20 cellular contexts compared by ENCODE assay signal in the genomic region with DNA sequence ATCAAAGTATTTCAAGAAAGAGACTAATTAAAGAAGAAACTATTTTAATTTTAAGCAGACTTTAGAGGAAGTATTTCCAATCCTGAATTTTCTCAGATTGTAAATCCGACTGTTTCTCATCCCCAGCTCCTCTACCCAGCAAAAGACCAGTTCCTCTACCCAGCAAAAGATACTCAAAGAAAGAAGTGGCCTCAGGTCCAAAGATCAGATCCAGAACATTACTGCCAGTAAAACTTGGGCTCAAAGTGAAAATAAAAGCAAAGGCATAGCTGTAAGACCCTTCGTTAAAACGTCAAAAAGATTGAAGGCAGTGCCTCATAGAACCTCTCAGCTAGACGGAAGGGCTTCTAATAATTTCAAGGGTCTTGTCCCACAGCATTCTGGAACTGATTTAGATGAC. TPM values are rescaled to one million over a fixed set of nuclear protein-coding genes. Genes with fewer than 3 reads are reported as not detected.
DNase-seq lines count a peak whose midpoint lies in the region; ATAC-seq, FAIRE-seq and TF ChIP-seq lines count a peak whose summit lies in the region.
"Had no signal": no experiment of that assay in that cellular context is flagged by ENCODE, and none has a peak within 500 bp of the region (broad histone marks: within the 10 kb centered on the region; RNA-seq: fewer than 3 reads in every experiment).

No MANE protein-coding gene starts in this region.

- H3K36me3 Mint-ChIP-seq in activated T-cell treated with anti-CD3 and anti-CD28 coated beads, Interleukin-2, amount 50 U/mL, for 72 hours (ENCODE audit: insufficient read depth in 2 of 2), result peaks cover 19 to 50% of the 10 kb centered on the region in 2 donors
- H3K36me3 Mint-ChIP-seq in activated T-helper 17 cell treated with anti-CD3 and anti-CD28 coated beads, Interleukin-2, amount 50 U/mL, for 72 hours (ENCODE audit: low read depth), result peaks cover 88% of the 10 kb centered on the region

- no peak overlapping the region for H4K8ac ChIP-seq in neuronal stem cell (ENCODE audit: low read depth, low read length)

- no peak overlapping the region for H2BK120ac ChIP-seq in neuronal stem cell (ENCODE audit: low read depth, low read length)

- no peak overlapping the region for H3K4me3 Mint-ChIP-seq in activated T-cell treated with anti-CD3 and anti-CD28 coated beads, Interleukin-2, amount 50 U/mL, for 72 hours
- no peak overlapping the region for H3K4me3 Mint-ChIP-seq in activated T-helper 17 cell treated with anti-CD3 and anti-CD28 coated beads, Interleukin-2, amount 50 U/mL, for 72 hours

- H2AK5ac ChIP-seq in neuronal stem cell (ENCODE audit: low read depth, low read length), result no peak overlapping the region

- no peak overlapping the region for H3K27ac ChIP-seq in kidney (ENCODE audit: low read depth in 2 of 2, low read length in 2 of 2)
- H3K27ac ChIP-seq in neuronal stem cell (replicated peaks; ENCODE audit: low read length), result peak overlapping the region; percentile 70
- H3K27ac ChIP-seq: C4-2B had no signal

- H3K23ac ChIP-seq in neuronal stem cell (ENCODE audit: low read depth, low read length, poor library complexity), result no peak overlapping the region

- peak overlapping the region; percentile 26 to 40 for H3K4me3 ChIP-seq in kidney (ENCODE audit: low read length in 2 of 2)
- no peak overlapping the region for H3K4me3 ChIP-seq in neuronal stem cell (ENCODE audit: low read length in 2 of 2)

- H3K27ac Mint-ChIP-seq in activated T-cell treated with anti-CD3 and anti-CD28 coated beads, Interleukin-2, amount 50 U/mL, for 72 hours, result peak overlapping the region; percentile 70
- H3K27ac Mint-ChIP-seq in activated T-helper 17 cell treated with anti-CD3 and anti-CD28 coated beads, Interleukin-2, amount 50 U/mL, for 72 hours, result peak overlapping the region; percentile 11

- H2BK12ac ChIP-seq in neuronal stem cell (ENCODE audit: low read length), result no peak overlapping the region

- H3K4me1 Mint-ChIP-seq in activated T-cell treated with anti-CD3 and anti-CD28 coated beads, Interleukin-2, amount 50 U/mL, for 72 hours (ENCODE audit: low read depth), result peaks cover 22% of the 10 kb centered on the region
- peaks cover 28% of the 10 kb centered on the region for H3K4me1 Mint-ChIP-seq in activated T-helper 17 cell treated with anti-CD3 and anti-CD28 coated beads, Interleukin-2, amount 50 U/mL, for 72 hours

- H3K9me3 ChIP-seq in kidney (ENCODE audit: control insufficient read depth in 1 of 2, low read length in 2 of 2), result no peaks in the 10 kb centered on the region
- peaks cover 1 to 7% of the 10 kb centered on the region in 2 donors for H3K9me3 ChIP-seq in neuronal stem cell (replicated peaks in 1 of 2; ENCODE audit: control insufficient read depth in 2 of 2, insufficient read depth in 1 of 2, low read depth in 1 of 2, low read length in 2 of 2)

- H3K18ac ChIP-seq in neuronal stem cell (ENCODE audit: low read length), result no peak overlapping the region

- H3K36me3 ChIP-seq in kidney (ENCODE audit: control insufficient read depth in 1 of 2, insufficient read depth in 2 of 2, low read length in 2 of 2) (no peaks in the 10 kb centered on the region), neuronal stem cell (replicated peaks in 1 of 2; ENCODE audit: control insufficient read depth in 2 of 2, insufficient read depth in 2 of 2, low read length in 2 of 2) (peaks cover 0 to 3% of the 10 kb centered on the region in 2 donors)

- FAIRE-seq in kidney (lab: Jason Lieb, UNC), result no peak
- FAIRE-seq: A204.1, H1, RCC 7860 had no signal

- H2BK15ac ChIP-seq in neuronal stem cell (ENCODE audit: low read length), result no peak overlapping the region

- no peak overlapping the region for H2BK5ac ChIP-seq in neuronal stem cell (ENCODE audit: low read length)

- H3K14ac ChIP-seq in neuronal stem cell (ENCODE audit: low read length), result no peak overlapping the region

- no peaks in the 10 kb centered on the region for H3K27me3 Mint-ChIP-seq in activated T-cell treated with anti-CD3 and anti-CD28 coated beads, Interleukin-2, amount 50 U/mL, for 72 hours (ENCODE audit: low read depth)
- H3K27me3 Mint-ChIP-seq in activated T-helper 17 cell treated with anti-CD3 and anti-CD28 coated beads, Interleukin-2, amount 50 U/mL, for 72 hours, result no peaks in the 10 kb centered on the region

- H3K4ac ChIP-seq in neuronal stem cell (ENCODE audit: low read length), result no peak overlapping the region

- H3K4me2 ChIP-seq in neuronal stem cell (ENCODE audit: insufficient read depth, low read length, poor library complexity, severe bottlenecking), result no peak overlapping the region

- H2AFZ ChIP-seq in neuronal stem cell (ENCODE audit: low read length), result no peak overlapping the region

- H4K91ac ChIP-seq in neuronal stem cell (ENCODE audit: low read depth, low read length, poor library complexity), result no peak overlapping the region

- ATAC-seq in activated T-cell treated with anti-CD3 and anti-CD28 coated beads, Interleukin-2, amount 50 U/mL, for 72 hours (replicated peaks in 1 of 2), result no peak
- ATAC-seq in activated T-helper 17 cell treated with anti-CD3 and anti-CD28 coated beads, Interleukin-2, amount 50 U/mL, for 72 hours (replicated peaks), result no peak
- ATAC-seq in HG02981 (IDR thresholded peaks at IDR 0.05; ENCODE audit: unreplicated experiment), result no peak
- ATAC-seq: HCT116 had no signal

- peaks cover 0 to 3% of the 10 kb centered on the region in 2 donors for H3K9me3 Mint-ChIP-seq in activated T-cell treated with anti-CD3 and anti-CD28 coated beads, Interleukin-2, amount 50 U/mL, for 72 hours
- no peaks in the 10 kb centered on the region for H3K9me3 Mint-ChIP-seq in activated T-helper 17 cell treated with anti-CD3 and anti-CD28 coated beads, Interleukin-2, amount 50 U/mL, for 72 hours

- no CpG with 5 or more reads among the region's 4 CpGs for WGBS in neuronal stem cell (ENCODE audit: extremely low coverage in 2 of 2, insufficient read length in 2 of 2, insufficient replicate concordance in 1 of 2), 2 donors

- H3K27me3 ChIP-seq in neuronal stem cell (ENCODE audit: control insufficient read depth in 3 of 3, insufficient read depth in 3 of 3, low read depth in 1 of 3, low read length in 3 of 3), result no peaks in the 10 kb centered on the region

- TF ChIP-seq CTCF in kidney (IDR thresholded peaks at IDR 0.05; ENCODE audit: borderline replicate concordance, extremely low read depth, insufficient read depth), result no peak

- no peaks in the 10 kb centered on the region for H3K79me1 ChIP-seq in neuronal stem cell (ENCODE audit: low read depth, low read length)

- H3K4me1 ChIP-seq in kidney (ENCODE audit: control insufficient read depth in 1 of 2, insufficient read depth in 1 of 2, low read depth in 1 of 2, low read length in 2 of 2) (no peaks in the 10 kb centered on the region), neuronal stem cell (ENCODE audit: control insufficient read depth in 2 of 2, insufficient read depth in 1 of 2, low read depth in 1 of 2, low read length in 2 of 2) (peaks cover 0 to 10% of the 10 kb centered on the region in 2 donors)

- no peak for DNase-seq in activated T-cell treated with anti-CD3 and anti-CD28 coated beads, Interleukin-2, amount 50 U/mL, for 72 hours
- no peak for DNase-seq in activated T-cell treated with anti-CD3 and anti-CD28 coated beads, Interleukin-2, amount 50 U/mL, for 1 hour
- DNase-seq in kidney, result no peak
- no peak for DNase-seq in neuronal stem cell (ENCODE audit: low spot score)
- no peak for DNase-seq in cerebellar cortex (ENCODE audit: low spot score)
- DNase-seq in activated CD8-positive, alpha-beta memory T cell treated with anti-CD3 and anti-CD28 coated beads for 24 hours, result no peak
- DNase-seq: DMS79, Karpas-422, NCI-H1694, NCI-H2081, NCI-H2171, NCI-H524 treated with DMSO at 0.1 percent for 48 hours, NCI-H82 had no signal

- intact Hi-C loops in kidney (cut with DNase I), result no loop called here

- H3K9ac ChIP-seq in kidney (ENCODE audit: low read length in 2 of 2) (no peak overlapping the region), neuronal stem cell (ENCODE audit: low read depth, low read length, poor library complexity) (no peak overlapping the region)

RNA-seq across cellular contexts. Expression of a gene that starts 50.0 kb away (rescaled TPM):
- total RNA-seq in activated T-cell treated with anti-CD3 and anti-CD28 coated beads, Interleukin-2, amount 50 U/mL, for 72 hours, result 10 to 100 TPM; 33.8 to 38.9 TPM
- total RNA-seq in activated T-helper 17 cell treated with anti-CD3 and anti-CD28 coated beads, Interleukin-2, amount 50 U/mL, for 72 hours, result 10 to 100 TPM; 16.3 to 45.8 TPM
- total RNA-seq in kidney, result 15.1 TPM
- polyA plus RNA-seq in kidney (ENCODE audit: insufficient read depth, low read depth, low replicate concordance), result 2.4 TPM
- polyA plus RNA-seq in neuronal stem cell (2013, experiment 1 of 2), result 14.1 TPM
- polyA plus RNA-seq in neuronal stem cell (2013, experiment 2 of 2), result 15.2 TPM

RNA-seq across cellular contexts. Expression of a gene that starts 58.3 kb away (rescaled TPM):
- 10 to 100 TPM; 33.1 to 36.7 TPM for total RNA-seq in activated T-cell treated with anti-CD3 and anti-CD28 coated beads, Interleukin-2, amount 50 U/mL, for 72 hours
- 10 to 100 TPM; 27.7 to 50.4 TPM for total RNA-seq in activated T-helper 17 cell treated with anti-CD3 and anti-CD28 coated beads, Interleukin-2, amount 50 U/mL, for 72 hours
- 12.7 TPM for total RNA-seq in kidney
- polyA plus RNA-seq in kidney (ENCODE audit: insufficient read depth, low read depth, low replicate concordance), result 2.6 TPM
- polyA plus RNA-seq in neuronal stem cell (2013, experiment 1 of 2), result 4.1 TPM
- polyA plus RNA-seq in neuronal stem cell (2013, experiment 2 of 2), result 4.5 TPM

Comparison
In these comparisons a context has a peak if more than half of its experiments do, and no peak if none do; other contexts are left out.
1. H3K4me3 ChIP-seq: peak in kidney (2 of 2); none in neuronal stem cell (0 of 2).